ENCODE assay signal across 18 cellular contexts in the genomic region with DNA sequence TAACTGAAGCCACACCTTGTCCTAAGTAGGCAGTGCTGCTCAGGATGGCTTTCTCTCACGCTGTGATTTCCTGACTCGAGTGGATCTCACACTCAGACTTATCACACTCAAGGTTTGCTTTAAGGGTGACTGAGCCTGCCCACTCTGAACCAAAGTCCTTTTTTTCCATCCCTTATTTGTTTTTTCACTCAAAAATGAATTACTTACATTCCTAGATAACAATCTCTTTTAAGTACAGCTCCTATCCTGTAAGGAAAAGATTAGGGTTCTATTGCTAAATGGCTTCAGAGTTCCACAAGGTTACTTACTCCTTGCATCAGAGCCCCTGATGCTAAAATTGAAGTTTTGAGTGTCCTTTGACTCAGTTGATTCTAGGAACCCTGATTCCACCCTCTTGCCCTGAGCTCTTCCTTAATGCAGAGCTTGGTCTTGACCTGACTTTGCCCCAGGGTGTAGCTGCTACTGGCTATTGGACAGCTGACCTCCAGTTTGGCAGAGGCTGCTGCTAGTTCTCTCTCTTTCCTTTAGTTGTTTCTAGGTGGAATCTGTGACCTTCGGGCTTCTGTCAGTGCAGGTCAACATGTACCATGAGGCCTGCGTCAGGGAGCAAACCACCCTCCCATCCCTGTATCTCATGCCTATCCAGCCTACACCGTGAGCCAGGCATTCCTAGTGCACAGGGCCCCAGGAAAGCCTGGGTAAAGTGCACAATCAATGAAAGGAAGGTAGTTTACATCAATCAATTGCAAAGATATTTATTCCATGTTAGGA.
DNase-seq lines count a peak whose midpoint lies in the region; ATAC-seq, FAIRE-seq and TF ChIP-seq lines count a peak whose summit lies in the region.
"Had no signal": no experiment of that assay in that cellular context is flagged by ENCODE, and none has a peak within 500 bp of the region (broad histone marks: within the 10 kb centered on the region; RNA-seq: fewer than 3 reads in every experiment).

No MANE protein-coding gene starts in this region.

- H3K4me1 Mint-ChIP-seq in Calu3 (ENCODE audit: low read depth, unreplicated experiment) (peaks cover 63% of the 10 kb centered on the region), mesothelial cell of epicardium (peaks cover 35% of the 10 kb centered on the region)
- H3K4me1 Mint-ChIP-seq: natural killer cell; stimulated activated effector memory CD8-positive, alpha-beta T cell treated with anti-CD3 and anti-CD28 coated beads, Interleukin-12 subunit alpha, Interleukin-12 subunit beta, amount 100 ng/mL, for 72 hours had no signal

- H3K27me3 Mint-ChIP-seq in Calu3 (ENCODE audit: unreplicated experiment) (no peaks in the 10 kb centered on the region), mesothelial cell of epicardium (ENCODE audit: low read depth) (no peaks in the 10 kb centered on the region)
- H3K27me3 Mint-ChIP-seq: activated naive CD8-positive, alpha-beta T cell treated with anti-CD3 and anti-CD28 coated beads for 36 hours; T-cell had no signal

- BruUV-seq in Calu3 (replicated peaks; lab: Mats Ljungman, UMichigan), result no TSS peak
- no TSS peak for BruUV-seq in Panc1 (replicated peaks; lab: Mats Ljungman, UMichigan)
- BruUV-seq in endothelial cell of umbilical vein (replicated peaks; lab: Mats Ljungman, UMichigan), result no TSS peak

- ATAC-seq in Panc1 (peak; percentile 53; the same call in 1 of the 2 replicates), GM19397 (IDR thresholded peaks at IDR 0.05; ENCODE audit: unreplicated experiment) (no peak), HG03432 (IDR thresholded peaks at IDR 0.05; ENCODE audit: unreplicated experiment) (no peak)
- ATAC-seq: natural killer cell; stimulated activated effector memory CD8-positive, alpha-beta T cell treated with anti-CD3 and anti-CD28 coated beads, Interleukin-12 subunit alpha, Interleukin-12 subunit beta, amount 100 ng/mL, for 72 hours; T-cell had no signal

- CTCF ChIA-PET in Calu3 (lab: Charles Lee), result no interaction called here
- CTCF ChIA-PET in Panc1 (lab: Charles Lee), result no interaction called here
- CTCF ChIA-PET in endothelial cell of umbilical vein (lab: Charles Lee), result interaction anchor here (1.2 to 1.5 kb wide), 3 partner anchors 17 to 164 kb away, joined by 3 to 5 read pairs (median 3); no protein-coding TSS in a partner anchor

- no peak overlapping the region for H3K4me2 ChIP-seq in endothelial cell of umbilical vein (ENCODE audit: insufficient read depth, low read length)

- H4K20me1 ChIP-seq in endothelial cell of umbilical vein (replicated peaks; ENCODE audit: control insufficient read depth, extremely low read depth, insufficient read depth, low read length), result no peaks in the 10 kb centered on the region

- no peak for FAIRE-seq in endothelial cell of umbilical vein (lab: Jason Lieb, UNC)
- FAIRE-seq: urothelium cell line had no signal

- peak overlapping the region; percentile 42 for H2AFZ ChIP-seq in endothelial cell of umbilical vein (ENCODE audit: low read depth, low read length)

- H3K9ac ChIP-seq in endothelial cell of umbilical vein (replicated peaks; ENCODE audit: extremely low read depth, insufficient read depth, low read length), result no peak overlapping the region

- DNase-seq in Calu3 (peak; percentile 38), Panc1 (ENCODE audit: low read depth, low spot score) (no peak), endothelial cell of umbilical vein (ENCODE audit: low read depth, low spot score) (peak; percentile 69), mesothelial cell of epicardium (ENCODE audit: low spot score in 2 of 2, unreplicated experiment in 2 of 2) (no peak), COLO829 (ENCODE audit: low spot score) (no peak)
- DNase-seq in effector memory CD4-positive, alpha-beta T cell, result no peak
- DNase-seq: activated naive CD8-positive, alpha-beta T cell treated with anti-CD3 and anti-CD28 coated beads for 36 hours; GDM1; heart right ventricle; natural killer cell; NCI-H1417; NCI-H446; T-cell had no signal

- peaks cover 11% of the 10 kb centered on the region for H3K36me3 Mint-ChIP-seq in Calu3 (ENCODE audit: insufficient read depth, unreplicated experiment)
- no peaks in the 10 kb centered on the region for H3K36me3 Mint-ChIP-seq in mesothelial cell of epicardium
- H3K36me3 Mint-ChIP-seq: activated naive CD8-positive, alpha-beta T cell treated with anti-CD3 and anti-CD28 coated beads for 36 hours; natural killer cell; stimulated activated effector memory CD8-positive, alpha-beta T cell treated with anti-CD3 and anti-CD28 coated beads, Interleukin-12 subunit alpha, Interleukin-12 subunit beta, amount 100 ng/mL, for 72 hours; T-cell had no signal

- TF ChIP-seq CTCF in Calu3 (IDR thresholded peaks at IDR 0.05; ENCODE audit: unreplicated experiment) (no peak), Panc1 (IDR thresholded peaks at IDR 0.05) (no peak), endothelial cell of umbilical vein (IDR thresholded peaks at IDR 0.05; ENCODE audit: extremely low read depth in 1 of 2, insufficient read depth in 1 of 2, low read depth in 1 of 2, low read length in 2 of 2) (no peak), mesothelial cell of epicardium (IDR thresholded peaks at IDR 0.05; ENCODE audit: unreplicated experiment) (no peak)

- H3K9me3 ChIP-seq in Panc1 (ENCODE audit: control insufficient read depth, insufficient read depth, low read depth, low read length) (no peaks in the 10 kb centered on the region), endothelial cell of umbilical vein (replicated peaks; ENCODE audit: control insufficient read depth, insufficient read depth, low read length) (no peaks in the 10 kb centered on the region)
- H3K9me3 ChIP-seq in effector memory CD4-positive, alpha-beta T cell (ENCODE audit: control insufficient read depth, low read length), result no peaks in the 10 kb centered on the region
- H3K9me3 ChIP-seq: right atrium auricular region had no signal

- H3K36me3 ChIP-seq in Panc1 (ENCODE audit: control insufficient read depth, insufficient read depth, low read length), result no peaks in the 10 kb centered on the region
- H3K36me3 ChIP-seq in endothelial cell of umbilical vein (ENCODE audit: control insufficient read depth in 2 of 2, extremely low read depth in 1 of 2, insufficient read depth in 2 of 2, low read length in 2 of 2), result no peaks in the 10 kb centered on the region
- H3K36me3 ChIP-seq in effector memory CD4-positive, alpha-beta T cell (ENCODE audit: control insufficient read depth, insufficient read depth, low read length), result no peaks in the 10 kb centered on the region
- H3K36me3 ChIP-seq: heart right ventricle, right atrium auricular region had no signal

- H3K4me3 ChIP-seq in Panc1 (ENCODE audit: low read depth in 2 of 2, low read length in 2 of 2) (no peak overlapping the region), endothelial cell of umbilical vein (replicated peaks in 1 of 3; ENCODE audit: insufficient read depth in 1 of 3, low read depth in 1 of 3, low read length in 3 of 3) (no peak overlapping the region)
- H3K4me3 ChIP-seq in effector memory CD4-positive, alpha-beta T cell (ENCODE audit: insufficient read depth, low read depth, low read length, poor library complexity, severe bottlenecking), result no peak overlapping the region
- H3K4me3 ChIP-seq: heart right ventricle, right atrium auricular region had no signal

- H3K4me3 Mint-ChIP-seq in Calu3 (ENCODE audit: low read depth, unreplicated experiment) (peak overlapping the region; percentile 56), mesothelial cell of epicardium (no peak overlapping the region)
- H3K4me3 Mint-ChIP-seq: activated naive CD8-positive, alpha-beta T cell treated with anti-CD3 and anti-CD28 coated beads for 36 hours; natural killer cell; stimulated activated effector memory CD8-positive, alpha-beta T cell treated with anti-CD3 and anti-CD28 coated beads, Interleukin-12 subunit alpha, Interleukin-12 subunit beta, amount 100 ng/mL, for 72 hours; T-cell had no signal

- POLR2A ChIA-PET in Panc1 (lab: Charles Lee), result no interaction called here
- POLR2A ChIA-PET in endothelial cell of umbilical vein (lab: Charles Lee), result no interaction called here

- H3K27ac ChIP-seq in Panc1 (ENCODE audit: low read length) (peak overlapping the region; percentile 39), endothelial cell of umbilical vein (ENCODE audit: insufficient read depth, low read depth, low read length) (no peak overlapping the region)
- no peak overlapping the region for H3K27ac ChIP-seq in effector memory CD4-positive, alpha-beta T cell (ENCODE audit: insufficient read depth, low read length, poor library complexity, severe bottlenecking)
- H3K27ac ChIP-seq: heart right ventricle, right atrium auricular region had no signal

- H3K9me3 Mint-ChIP-seq in Calu3 (ENCODE audit: low read depth, unreplicated experiment), result peaks cover 6% of the 10 kb centered on the region
- H3K9me3 Mint-ChIP-seq in mesothelial cell of epicardium, result peaks cover 15% of the 10 kb centered on the region
- H3K9me3 Mint-ChIP-seq: activated naive CD8-positive, alpha-beta T cell treated with anti-CD3 and anti-CD28 coated beads for 36 hours; natural killer cell; stimulated activated effector memory CD8-positive, alpha-beta T cell treated with anti-CD3 and anti-CD28 coated beads, Interleukin-12 subunit alpha, Interleukin-12 subunit beta, amount 100 ng/mL, for 72 hours; T-cell had no signal

- intact Hi-C loops in Calu3 (cut with micrococcal nuclease; ENCODE audit: unreplicated experiment) (loop anchor here (2.0 to 5.0 kb wide), 4 partner anchors 57 to 166 kb away; a partner anchor contains a TSS), Panc1 (cut with micrococcal nuclease; ENCODE audit: unreplicated experiment) (no loop called here), endothelial cell of umbilical vein (cut with micrococcal nuclease) (loop anchor here (1.0 to 2.0 kb wide), 5 partner anchors 8 to 42 kb away; no protein-coding TSS in a partner anchor)

- no peak for TF ChIP-seq POLR2A in endothelial cell of umbilical vein (IDR thresholded peaks at IDR 0.05; ENCODE audit: low read depth, low read length)

- in situ Hi-C loops in Panc1 (cut with HindIII; ENCODE audit: low pct_unique_long_range_greater_than_20kb, low sequenced_read_pairs), result no loop called here

- H3K79me2 ChIP-seq in endothelial cell of umbilical vein (ENCODE audit: control insufficient read depth, insufficient read depth, low read length), result no peaks in the 10 kb centered on the region

- H3K27me3 ChIP-seq in Panc1 (ENCODE audit: control insufficient read depth, insufficient read depth, low read length), result no peaks in the 10 kb centered on the region
- H3K27me3 ChIP-seq in endothelial cell of umbilical vein (ENCODE audit: control insufficient read depth in 2 of 2, insufficient read depth in 2 of 2, low read length in 2 of 2), result no peaks in the 10 kb centered on the region
- no peaks in the 10 kb centered on the region for H3K27me3 ChIP-seq in effector memory CD4-positive, alpha-beta T cell (replicated peaks; ENCODE audit: control insufficient read depth, insufficient read depth, low read length, poor library complexity, severe bottlenecking)
- H3K27me3 ChIP-seq: heart right ventricle, right atrium auricular region had no signal

- H3K9me1 ChIP-seq in endothelial cell of umbilical vein (replicated peaks; ENCODE audit: control insufficient read depth, extremely low read depth, insufficient read depth, low read length), result no peaks in the 10 kb centered on the region

- dilution Hi-C loops in endothelial cell of umbilical vein (cut with MboI; ENCODE audit: extremely low pct_ligation_motif_present, low sequenced_read_pairs), result no loop called here

- peaks cover 4% of the 10 kb centered on the region for H3K4me1 ChIP-seq in Panc1 (ENCODE audit: control insufficient read depth, insufficient read depth, low read length)
- peaks cover 19% of the 10 kb centered on the region for H3K4me1 ChIP-seq in endothelial cell of umbilical vein (ENCODE audit: control insufficient read depth, extremely low read depth, insufficient read depth, low read length)
- no peaks in the 10 kb centered on the region for H3K4me1 ChIP-seq in effector memory CD4-positive, alpha-beta T cell (ENCODE audit: control insufficient read depth, insufficient read depth, low read length, poor library complexity, severe bottlenecking)
- H3K4me1 ChIP-seq: right atrium auricular region had no signal

- H3K27ac Mint-ChIP-seq in Calu3 (ENCODE audit: unreplicated experiment) (peak overlapping the region; percentile 97), mesothelial cell of epicardium (peak overlapping the region; percentile 83)
- H3K27ac Mint-ChIP-seq: activated naive CD8-positive, alpha-beta T cell treated with anti-CD3 and anti-CD28 coated beads for 36 hours; natural killer cell; stimulated activated effector memory CD8-positive, alpha-beta T cell treated with anti-CD3 and anti-CD28 coated beads, Interleukin-12 subunit alpha, Interleukin-12 subunit beta, amount 100 ng/mL, for 72 hours; T-cell had no signal

Comparison
In these comparisons a context has a peak if more than half of its experiments do, and no peak if none do; other contexts are left out.
1. DNase-seq: peak in Calu3 (single experiment) and endothelial cell of umbilical vein (single experiment); none in Panc1 (single experiment), mesothelial cell of epicardium (0 of 2), COLO829 (single experiment) and effector memory CD4-positive, alpha-beta T cell (0 of 3).